19 cellular contexts compared by ENCODE assay signal in genomic region chr3:189515916-189516531, GRCh38.
"Had no signal": no experiment of that assay in that cellular context is flagged by ENCODE, and none has a peak within 500 bp of the region (broad histone marks: within the 10 kb centered on the region; RNA-seq: fewer than 3 reads in every experiment).

No MANE protein-coding gene starts in this region.

- H3K4me1 ChIP-seq: breast epithelium, neural progenitor cell had no signal

- H3K36me3 ChIP-seq: breast epithelium, neural progenitor cell, ovary, sigmoid colon had no signal

- H3K4me1 Mint-ChIP-seq: activated naive CD8-positive, alpha-beta T cell treated with anti-CD3 and anti-CD28 coated beads, Interleukin-2, amount 10 ng/mL, durations not matched to agents 7 days and 5 days; neural progenitor cell had no signal

- H3K27me3 ChIP-seq: breast epithelium, neural progenitor cell, ovary, sigmoid colon had no signal

- H3K4me3 Mint-ChIP-seq: activated CD8-positive, alpha-beta T cell treated with anti-CD3 and anti-CD28 coated beads for 36 hours; activated naive CD8-positive, alpha-beta T cell treated with anti-CD3 and anti-CD28 coated beads, Interleukin-2, amount 10 ng/mL, durations not matched to agents 7 days and 5 days; activated T-cell treated with anti-CD3 and anti-CD28 coated beads, Interleukin-2, amount 50 U/mL, for 72 hours; neural progenitor cell had no signal

- H3K4me3 ChIP-seq: breast epithelium, neural progenitor cell, ovary, sigmoid colon, SK-N-MC had no signal

- H3K27me3 Mint-ChIP-seq: activated CD8-positive, alpha-beta T cell treated with anti-CD3 and anti-CD28 coated beads for 36 hours; activated naive CD8-positive, alpha-beta T cell treated with anti-CD3 and anti-CD28 coated beads, Interleukin-2, amount 10 ng/mL, durations not matched to agents 7 days and 5 days; naive B cell had no signal

- H3K9me3 ChIP-seq: ovary had no signal

- H3K36me3 Mint-ChIP-seq: neural progenitor cell had no signal

- ATAC-seq: activated CD8-positive, alpha-beta T cell treated with anti-CD3 and anti-CD28 coated beads for 36 hours; left lobe of liver had no signal

- DNase-seq: activated CD8-positive, alpha-beta T cell treated with anti-CD3 and anti-CD28 coated beads for 36 hours; activated naive CD4-positive, alpha-beta T cell; activated naive CD8-positive, alpha-beta T cell treated with anti-CD3 and anti-CD28 coated beads, Interleukin-2, amount 10 ng/mL, durations not matched to agents 7 days and 5 days; activated T-cell treated with anti-CD3 and anti-CD28 coated beads, Interleukin-2, amount 50 U/mL, for 72 hours; cerebellar nuclear complex; islet precursor cell; naive B cell; ovary; sigmoid colon; stimulated activated CD4-positive, alpha-beta T cell treated with anti-CD3 and anti-CD28 coated beads, Interleukin-2, amount 100 ng/mL, for 24 hours; substantia nigra; T-helper 1 cell; T1000; trophoblast cell had no signal

- H3K27ac Mint-ChIP-seq: activated CD8-positive, alpha-beta T cell treated with anti-CD3 and anti-CD28 coated beads for 36 hours; activated naive CD8-positive, alpha-beta T cell treated with anti-CD3 and anti-CD28 coated beads, Interleukin-2, amount 10 ng/mL, durations not matched to agents 7 days and 5 days; activated T-cell treated with anti-CD3 and anti-CD28 coated beads, Interleukin-2, amount 50 U/mL, for 72 hours; naive B cell; neural progenitor cell had no signal

- H3K27ac ChIP-seq: breast epithelium, neural progenitor cell, ovary, sigmoid colon, SK-N-MC, VCaP had no signal
